ENCODE assay signal across 31 cellular contexts in genomic region chr2:237593036-237593435, GRCh38. TPM values are rescaled to one million over a fixed set of nuclear protein-coding genes. Genes with fewer than 3 reads are reported as not detected.
"Had no signal": no experiment of that assay in that cellular context is flagged by ENCODE, and none has a peak within 500 bp of the region (broad histone marks: within the 10 kb centered on the region; RNA-seq: fewer than 3 reads in every experiment).

No MANE protein-coding gene starts in this region.

- FAIRE-seq: colon, small intestine, TTC549 had no signal

- H3K36me3 ChIP-seq: adrenal gland, upper lobe of right lung had no signal

- DNase-seq: activated B cell treated with CpG ODN at 0.5 μM for 24 hours; activated CD4-positive, alpha-beta memory T cell treated with anti-CD3 and anti-CD28 coated beads for 36 hours; activated CD4-positive, alpha-beta T cell treated with anti-CD3 and anti-CD28 coated beads for 4 hours; activated gamma-delta T cell treated with Interleukin-2 at 50 U/mL for 16 hours; activated T-cell treated with anti-CD3 and anti-CD28 coated beads for 4 hours; adrenal gland; dorsolateral prefrontal cortex; foreskin keratinocyte; glutamatergic neuron; hypothalamus; islet precursor cell; left colon; midbrain; occipital lobe; small intestine; stimulated activated CD4-positive, alpha-beta T cell treated with anti-CD3 and anti-CD28 coated beads, Interleukin-15, amount 100 ng/mL, for 24 hours; stimulated activated CD4-positive, alpha-beta T cell treated with anti-CD3 and anti-CD28 coated beads, Interleukin-2, amount 100 ng/mL, for 48 hours; stimulated activated naive CD8-positive, alpha-beta T cell treated with anti-CD3 and anti-CD28 coated beads, Interleukin-15, amount 100 ng/mL, for 72 hours; upper lobe of right lung had no signal

- H3K4me1 ChIP-seq: foreskin keratinocyte, upper lobe of right lung had no signal

- H3K27me3 ChIP-seq: adrenal gland, dorsolateral prefrontal cortex, foreskin keratinocyte, upper lobe of right lung had no signal

- H3K9me3 ChIP-seq: adrenal gland, upper lobe of right lung had no signal

- H3K4me3 ChIP-seq: adrenal gland, dorsolateral prefrontal cortex, lung, upper lobe of right lung had no signal

- H3K27ac ChIP-seq: adrenal gland, dorsolateral prefrontal cortex, epithelial cell of prostate, foreskin keratinocyte, upper lobe of right lung had no signal

- ATAC-seq: activated naive CD4-positive, alpha-beta T cell treated with anti-CD3 and anti-CD28 coated beads, Interleukin-2, amount 50 U/mL, for 72 hours; foreskin keratinocyte; left colon; stimulated activated naive CD8-positive, alpha-beta T cell treated with anti-CD3 and anti-CD28 coated beads, Interleukin-15, amount 100 ng/mL, for 72 hours; upper lobe of right lung had no signal

RNA-seq across cellular contexts. Expression of gene RAB17, which starts 2.5 kb away (rescaled TPM):
- total RNA-seq: activated B cell treated with CpG ODN at 0.5 μM for 24 hours; activated CD4-positive, alpha-beta memory T cell treated with anti-CD3 and anti-CD28 coated beads for 36 hours; activated T-helper 1 cell treated with anti-CD3 and anti-CD28 coated beads, Interleukin-12 subunit alpha, Interleukin-12 subunit beta, Interleukin-2, Interleukin-4 antibody, amounts not matched to agents 30 ng/mL and 10 ng/mL and 1 ng/mL, durations not matched to agents 14 hours and 24 hours and 36 hours; temporal lobe had no signal
- polyA plus RNA-seq: neural cell had no signal

RNA-seq across cellular contexts. Expression of gene PRLH, which starts 26.7 kb away (rescaled TPM):
- total RNA-seq: activated B cell treated with CpG ODN at 0.5 μM for 24 hours; activated CD4-positive, alpha-beta memory T cell treated with anti-CD3 and anti-CD28 coated beads for 36 hours; activated naive CD4-positive, alpha-beta T cell treated with anti-CD3 and anti-CD28 coated beads, Interleukin-2, amount 50 U/mL, for 72 hours; activated T-helper 1 cell treated with anti-CD3 and anti-CD28 coated beads, Interleukin-12 subunit alpha, Interleukin-12 subunit beta, Interleukin-2, Interleukin-4 antibody, amounts not matched to agents 30 ng/mL and 10 ng/mL and 1 ng/mL, durations not matched to agents 14 hours and 24 hours and 36 hours; adrenal gland; cardiac septum; dorsolateral prefrontal cortex; fibroblast of lung; foreskin keratinocyte; left colon; lung; myocyte; occipital lobe; progenitor cell of endocrine pancreas; temporal lobe; upper lobe of right lung had no signal
- polyA plus RNA-seq: adrenal gland, fibroblast of lung, foreskin keratinocyte, lung, neural cell, small intestine had no signal
